8 cellular contexts compared by ENCODE assay signal in the genomic region with DNA sequence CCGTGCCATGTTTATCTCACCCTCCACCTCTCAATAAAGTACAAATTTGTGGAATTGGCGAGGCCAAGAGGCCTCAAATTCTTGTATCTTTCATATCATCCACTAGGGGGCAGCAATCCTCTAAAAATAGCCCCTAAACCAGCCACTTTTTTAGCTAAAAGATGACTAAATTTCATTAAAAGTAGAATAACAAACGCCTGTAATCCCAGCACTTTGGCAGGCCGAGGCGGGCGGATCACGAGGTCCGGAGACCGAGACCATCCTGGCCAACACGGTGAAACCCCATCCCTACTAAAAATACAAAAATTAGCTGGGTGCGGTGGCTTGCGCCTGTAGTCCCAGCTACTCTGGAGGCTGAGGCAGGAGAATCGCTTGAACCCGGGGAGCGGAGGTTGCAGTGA. TPM values are rescaled to one million over a fixed set of nuclear protein-coding genes. Genes with fewer than 3 reads are reported as not detected.
DNase-seq lines count a peak whose midpoint lies in the region; ATAC-seq and TF ChIP-seq lines count a peak whose summit lies in the region.
"Not testable (repeated sequence)": the region's sequence is repeated elsewhere in the genome, so short reads cannot be mapped to it uniquely, and the experiment has no call there.

No MANE protein-coding gene starts in this region.

- H3K4me2 ChIP-seq in neural progenitor cell = not testable (repeated sequence)

- intact Hi-C loops in breast epithelium (cut with DNase I; ENCODE audit: low total_unique reads) (loop anchor here (10.0 kb wide), 1 partner anchor 213 kb away; no protein-coding TSS in a partner anchor), heart left ventricle (cut with DNase I) (loop anchor here (1.0 to 10.0 kb wide), 15 partner anchors 51 to 583 kb away; a partner anchor contains a TSS)

- peaks cover 57% of the 10 kb centered on the region for H3F3A ChIP-seq in neural progenitor cell (ENCODE audit: low read depth)

- not testable (repeated sequence) for H3K4me3 Mint-ChIP-seq in neural progenitor cell

- not testable (repeated sequence) for H3K27ac ChIP-seq in breast epithelium, neural progenitor cell
- H3K27ac ChIP-seq in heart left ventricle (peak overlapping the region in 1 of 12 donors; percentile 24), tibial nerve (peak overlapping the region in 1 of 4 donors; percentile 25)

- H3K27me3 ChIP-seq in breast epithelium, heart left ventricle, neural progenitor cell, tibial nerve: not testable (repeated sequence)

- not testable (repeated sequence) for H3K36me3 Mint-ChIP-seq in neural progenitor cell

- H3K4me3 ChIP-seq in breast epithelium (peak overlapping the region in 1 of 3 donors; percentile 35), heart left ventricle (peak overlapping the region in 1 of 12 donors; percentile 18), tibial nerve (peak overlapping the region in 1 of 4 donors; percentile 3)
- H3K4me3 ChIP-seq in neural progenitor cell = not testable (repeated sequence)

- not testable (repeated sequence) for H3K9ac ChIP-seq in neural progenitor cell

- H3K9me3 ChIP-seq in breast epithelium; heart left ventricle; neural progenitor cell (ENCODE audit: low read depth); tibial nerve: not testable (repeated sequence)

- H3K27me3 Mint-ChIP-seq in neural progenitor cell (ENCODE audit: insufficient read depth, low read depth) = not testable (repeated sequence)

- not testable (repeated sequence) for H3K4me1 ChIP-seq in breast epithelium, tibial nerve
- H3K4me1 ChIP-seq in heart left ventricle (peaks cover 0 to 11% (median 3%) of the 10 kb centered on the region in 12 donors), neural progenitor cell (peaks cover 41% of the 10 kb centered on the region)

- not testable (repeated sequence) for TF ChIP-seq POLR2A in breast epithelium (IDR thresholded peaks at IDR 0.05); heart left ventricle (IDR thresholded peaks at IDR 0.05); tibial nerve (IDR thresholded peaks at IDR 0.05)

- not testable (repeated sequence) for H3K36me3 ChIP-seq in breast epithelium, heart left ventricle, neural progenitor cell, tibial nerve

- H3K4me1 Mint-ChIP-seq in neural progenitor cell = peaks cover 38% of the 10 kb centered on the region

- H2AFZ ChIP-seq in neural progenitor cell (replicated peaks) = not testable (repeated sequence)

- not testable (repeated sequence) for H3K27ac Mint-ChIP-seq in neural progenitor cell

- DNase-seq in DMS79 treated with DMSO at 0.1 percent for 48 hours (lab: John Stamatoyannopoulos, UW) = peak; percentile 30
- DNase-seq in KG1 (lab: John Stamatoyannopoulos, UW) = peak; percentile 45
- DNase-seq in NCI-H82 (lab: John Stamatoyannopoulos, UW) = peak; percentile 67
- peak; percentile 10 for DNase-seq in activated CD4-positive, alpha-beta T cell treated with anti-CD3 and anti-CD28 coated beads for 1 hour
- not testable (repeated sequence) for DNase-seq in breast epithelium (ENCODE audit: low spot score in 2 of 2); heart left ventricle; tibial nerve (ENCODE audit: low spot score in 2 of 2)
- peak; percentile 73 for DNase-seq in neural progenitor cell (ENCODE audit: low spot score)

- ATAC-seq in heart left ventricle = peak in 3 of 4 donors; percentile 64 to 73 (median 66)

- H4K20me1 ChIP-seq in neural progenitor cell (ENCODE audit: low read depth) = not testable (repeated sequence)

- H3K9me3 Mint-ChIP-seq in neural progenitor cell = not testable (repeated sequence)

- H3K79me2 ChIP-seq in neural progenitor cell (ENCODE audit: low read depth) = not testable (repeated sequence)

- TF ChIP-seq CTCF in breast epithelium (IDR thresholded peaks at IDR 0.05) = peak; percentile 78 to 86 (median 82)
- TF ChIP-seq CTCF in heart left ventricle (IDR thresholded peaks at IDR 0.05) = peak; percentile 63 to 87 (median 78)
- TF ChIP-seq CTCF in neural progenitor cell (IDR thresholded peaks at IDR 0.05) = peak; percentile 89
- TF ChIP-seq CTCF in tibial nerve (IDR thresholded peaks at IDR 0.05) = peak; percentile 58 to 91 (median 68)

- peak in 1 of 2 donors; percentile 7 for TF ChIP-seq EP300 in tibial nerve (IDR thresholded peaks at IDR 0.05)

- WGBS in heart left ventricle, 4 donors = 18 to 36% (median 27%) methylated on average over 15 of the region's 15 CpGs
- 17 to 20% methylated on average over 15 of the region's 15 CpGs for WGBS in tibial nerve, 2 donors

RNA-seq across cellular contexts. Expression of a gene that starts 56.6 kb away (rescaled TPM):
- 1 to 10 TPM; 2.0 to 6.0 (median 3.5) TPM for total RNA-seq in breast epithelium
- total RNA-seq in heart left ventricle = 100 to 1,000 TPM in 4 of 9 donors, 10 to 100 TPM in 5; 46.1 to 266 (median 79.9) TPM
- 10 to 100 TPM; 38.6 to 46.2 TPM for polyA plus RNA-seq in heart left ventricle
- 31.6 and 40.5 TPM in 2 replicates for total RNA-seq in neural progenitor cell (ENCODE audit: low replicate concordance)
- total RNA-seq in tibial nerve = 100 to 1,000 TPM in 3 of 4 donors, 10 to 100 TPM in 1; 99.0 to 376 (median 157) TPM
